Comparison of ENCODE assay signal across 12 cellular contexts in genomic region chr5:32158679-32158975, GRCh38. TPM values are rescaled to one million over a fixed set of nuclear protein-coding genes. Genes with fewer than 3 reads are reported as not detected.
DNase-seq lines count a peak whose midpoint lies in the region; ATAC-seq and TF ChIP-seq lines count a peak whose summit lies in the region.
"Had no signal": no experiment of that assay in that cellular context is flagged by ENCODE, and none has a peak within 500 bp of the region (broad histone marks: within the 10 kb centered on the region; RNA-seq: fewer than 3 reads in every experiment).

No MANE protein-coding gene starts in this region.

- H3K36me3 ChIP-seq in GM23338 (ENCODE audit: insufficient read depth): no peaks in the 10 kb centered on the region
- H3K36me3 ChIP-seq in esophagus muscularis mucosa: no peaks in the 10 kb centered on the region
- H3K36me3 ChIP-seq in psoas muscle (ENCODE audit: insufficient read depth in 1 of 2, low read depth in 1 of 2): no peaks in the 10 kb centered on the region

- H3K9me2 ChIP-seq in GM23338 (ENCODE audit: insufficient read depth): no peaks in the 10 kb centered on the region

- intact Hi-C loops in esophagus muscularis mucosa (cut with DNase I) (no loop called here), psoas muscle (cut with DNase I) (no loop called here)

- TF ChIP-seq CTCF in 22Rv1 (IDR thresholded peaks at IDR 0.05) (no peak), GM23338 (conservative IDR thresholded peaks at IDR 0.05; ENCODE audit: low read depth in 2 of 2) (no peak), esophagus muscularis mucosa (IDR thresholded peaks at IDR 0.05) (no peak), psoas muscle (IDR thresholded peaks at IDR 0.05) (no peak)

- H3K27ac ChIP-seq in 22Rv1 (peak overlapping the region; percentile 5; the same call in 1 of the 2 replicates), GM23338 (ENCODE audit: low read depth) (peak overlapping the region; percentile 29; the same call in 1 of the 2 replicates), esophagus muscularis mucosa (replicated peaks in 1 of 4) (peak overlapping the region in 3 of 4 donors; percentile 0 to 5 (median 2)), psoas muscle (no peak overlapping the region)
- H3K27ac ChIP-seq: A549, GM23248 had no signal

- peaks cover 2% of the 10 kb centered on the region for H3K27me3 Mint-ChIP-seq in GM23338 (ENCODE audit: insufficient read depth, low read depth, poor library complexity)
- no peaks in the 10 kb centered on the region for H3K27me3 Mint-ChIP-seq in activated CD4-positive, alpha-beta memory T cell treated with anti-CD3 and anti-CD28 coated beads, Interleukin-2, amount 10 ng/mL, durations not matched to agents 7 days and 5 days
- H3K27me3 Mint-ChIP-seq: CD8-positive, alpha-beta memory T cell had no signal

- no peak for TF ChIP-seq EP300 in esophagus muscularis mucosa (IDR thresholded peaks at IDR 0.05)

- H3K27me3 ChIP-seq in GM23338 (ENCODE audit: insufficient read depth) (no peaks in the 10 kb centered on the region), esophagus muscularis mucosa (no peaks in the 10 kb centered on the region), psoas muscle (ENCODE audit: insufficient read depth in 3 of 3, low read length in 2 of 3) (no peaks in the 10 kb centered on the region)

- H3K79me2 ChIP-seq in GM23338 (replicated peaks; ENCODE audit: insufficient read depth): peaks cover 99% of the 10 kb centered on the region

- peaks cover 77% of the 10 kb centered on the region for H4K20me1 ChIP-seq in GM23338 (replicated peaks; ENCODE audit: insufficient read depth)

- H2AFZ ChIP-seq in GM23338: no peak overlapping the region
- H2AFZ ChIP-seq: GM23248 had no signal

- no peak overlapping the region for H3K4me3 Mint-ChIP-seq in GM23338
- H3K4me3 Mint-ChIP-seq in activated CD4-positive, alpha-beta memory T cell treated with anti-CD3 and anti-CD28 coated beads, Interleukin-2, amount 10 ng/mL, durations not matched to agents 7 days and 5 days: no peak overlapping the region
- H3K4me3 Mint-ChIP-seq: CD14-positive monocyte; CD8-positive, alpha-beta memory T cell had no signal

- no peak for TF ChIP-seq POLR2A in esophagus muscularis mucosa (IDR thresholded peaks at IDR 0.05; ENCODE audit: low read depth)

- H3K9me3 Mint-ChIP-seq in GM23338: peaks cover 6% of the 10 kb centered on the region; the same call in 1 of the 3 replicates
- no peaks in the 10 kb centered on the region for H3K9me3 Mint-ChIP-seq in activated CD4-positive, alpha-beta memory T cell treated with anti-CD3 and anti-CD28 coated beads, Interleukin-2, amount 10 ng/mL, durations not matched to agents 7 days and 5 days
- H3K9me3 Mint-ChIP-seq: CD8-positive, alpha-beta memory T cell had no signal

- H3K9me3 ChIP-seq in esophagus muscularis mucosa (no peaks in the 10 kb centered on the region), psoas muscle (no peaks in the 10 kb centered on the region)
- H3K9me3 ChIP-seq: A549, Caco-2 had no signal

- no peaks in the 10 kb centered on the region for H3F3A ChIP-seq in GM23338 (replicated peaks; ENCODE audit: low read depth)

- H3K4me3 ChIP-seq in GM23338 (no peak overlapping the region), esophagus muscularis mucosa (no peak overlapping the region), psoas muscle (peak overlapping the region; percentile 1)
- H3K4me3 ChIP-seq: A549, GM23248 had no signal

- CTCF ChIA-PET in activated CD4-positive, alpha-beta memory T cell treated with anti-CD3 and anti-CD28 coated beads, Interleukin-2, amount 10 ng/mL, durations not matched to agents 7 days and 5 days (lab: Charles Lee): no interaction called here

- H3K27ac Mint-ChIP-seq in GM23338: no peak overlapping the region
- H3K27ac Mint-ChIP-seq in activated CD4-positive, alpha-beta memory T cell treated with anti-CD3 and anti-CD28 coated beads, Interleukin-2, amount 10 ng/mL, durations not matched to agents 7 days and 5 days: no peak overlapping the region
- H3K27ac Mint-ChIP-seq: CD14-positive monocyte had no signal

- H3K4me2 ChIP-seq in GM23338: no peak overlapping the region
- H3K4me2 ChIP-seq: A549 had no signal

- H3K36me3 Mint-ChIP-seq in GM23338 (ENCODE audit: low read depth): peaks cover 13% of the 10 kb centered on the region; the same call in 2 of the 3 replicates
- H3K36me3 Mint-ChIP-seq in activated CD4-positive, alpha-beta memory T cell treated with anti-CD3 and anti-CD28 coated beads, Interleukin-2, amount 10 ng/mL, durations not matched to agents 7 days and 5 days (ENCODE audit: low read depth): peaks cover 21% of the 10 kb centered on the region

- WGBS in esophagus muscularis mucosa: 84% methylated on average over 2 of the region's 2 CpGs
- 56 to 76% (median 62%) methylated on average over 2 of the region's 2 CpGs for WGBS in psoas muscle, 3 donors

- no peak for ATAC-seq in GM23338
- ATAC-seq in psoas muscle: no peak
- ATAC-seq in GM18498 (IDR thresholded peaks at IDR 0.05; ENCODE audit: unreplicated experiment): no peak

- H3K4me1 ChIP-seq in GM23338 (ENCODE audit: insufficient read depth) (peaks cover 10% of the 10 kb centered on the region), esophagus muscularis mucosa (peaks cover 50 to 92% (median 73%) of the 10 kb centered on the region in 4 donors), psoas muscle (peaks cover 53% of the 10 kb centered on the region)
- H3K4me1 ChIP-seq: Caco-2 had no signal

- no peak for DNase-seq in GM23338 (ENCODE audit: low spot score)
- no peak for DNase-seq in esophagus muscularis mucosa (ENCODE audit: extremely low spot score)
- DNase-seq in psoas muscle: no peak
- no peak for DNase-seq in CD1c-positive myeloid dendritic cell (ENCODE audit: extremely low spot score)
- no peak for DNase-seq in activated CD4-positive, alpha-beta memory T cell treated with anti-CD3 and anti-CD28 coated beads, Interleukin-2, amount 10 ng/mL, durations not matched to agents 7 days and 5 days
- DNase-seq: Caco-2; CD8-positive, alpha-beta memory T cell; GM23248 had no signal

- H3K4me1 Mint-ChIP-seq in GM23338: peaks cover 4% of the 10 kb centered on the region; the same call in 2 of the 3 replicates
- peaks cover 17% of the 10 kb centered on the region for H3K4me1 Mint-ChIP-seq in activated CD4-positive, alpha-beta memory T cell treated with anti-CD3 and anti-CD28 coated beads, Interleukin-2, amount 10 ng/mL, durations not matched to agents 7 days and 5 days

- POLR2A ChIA-PET in activated CD4-positive, alpha-beta memory T cell treated with anti-CD3 and anti-CD28 coated beads, Interleukin-2, amount 10 ng/mL, durations not matched to agents 7 days and 5 days (lab: Charles Lee): interaction anchor here (1.0 to 1.1 kb wide), 3 partner anchors 12 to 17 kb away, joined by 3 to 7 read pairs (median 3); partner anchors contain the start of gene GOLPH3

TF ChIP-seq in GM23338, 12 proteins besides CTCF, POLR2A, EP300 and RAD21 (continues in another document):
- TF ChIP-seq STAT1 (IDR thresholded peaks at IDR 0.05; ENCODE audit: unreplicated experiment): no peak

RNA-seq across cellular contexts. Expression of gene GOLPH3, which starts 15.5 kb away (rescaled TPM):
- total RNA-seq in GM23338 (2014; rRNA removed; shearing (Covaris generic)): 96.1 and 113 TPM in 2 replicates
- polyA plus RNA-seq in GM23338 (2016; fragmentation: Nextera tagmentation; extraction: Ambion mirVana) (61.7 and 68.5 TPM in 2 replicates), psoas muscle (10 to 100 TPM; 25.4 to 36.8 (median 31.0) TPM)
- total RNA-seq in esophagus muscularis mucosa (100 to 1,000 TPM; 149 to 277 (median 187) TPM), psoas muscle (10 to 100 TPM; 23.0 to 55.3 (median 35.0) TPM)
- total RNA-seq in activated CD4-positive, alpha-beta memory T cell treated with anti-CD3 and anti-CD28 coated beads, Interleukin-2, amount 10 ng/mL, durations not matched to agents 7 days and 5 days: 10 to 100 TPM; 81.6 to 86.8 TPM
